7 cellular contexts compared by ENCODE assay signal in genomic region chr7:72911395-72911794, GRCh38. TPM values are rescaled to one million over a fixed set of nuclear protein-coding genes. Genes with fewer than 3 reads are reported as not detected.
"Had no signal": no experiment of that assay in that cellular context is flagged by ENCODE, and none has a peak within 500 bp of the region (broad histone marks: within the 10 kb centered on the region; RNA-seq: fewer than 3 reads in every experiment).

No MANE protein-coding gene starts in this region.

RNA-seq across cellular contexts. Expression of gene TRIM74, which starts 57.9 kb away (rescaled TPM):
- total RNA-seq: pulmonary artery endothelial cell, right atrium auricular region, skeletal muscle tissue, smooth muscle cell, suprapubic skin, thoracic aorta had no signal
- polyA plus RNA-seq: immature natural killer cell had no signal
